Comparison of ENCODE assay signal across 21 cellular contexts in genomic region chr10:12834721-12835120, GRCh38.
DNase-seq lines count a peak whose midpoint lies in the region; ATAC-seq and TF ChIP-seq lines count a peak whose summit lies in the region.
"Had no signal": no experiment of that assay in that cellular context is flagged by ENCODE, and none has a peak within 500 bp of the region (broad histone marks: within the 10 kb centered on the region; RNA-seq: fewer than 3 reads in every experiment).

No MANE protein-coding gene starts in this region.

- no peak overlapping the region for H3K23ac ChIP-seq in IMR-90 (ENCODE audit: low read depth, low read length)
- no peak overlapping the region for H3K23ac ChIP-seq in neuronal stem cell (ENCODE audit: low read depth, low read length, poor library complexity)

- no peak overlapping the region for H2AFZ ChIP-seq in IMR-90 (replicated peaks; ENCODE audit: low read length, poor library complexity)
- peak overlapping the region; percentile 78 for H2AFZ ChIP-seq in neuronal stem cell (ENCODE audit: low read length)

- no peak for TF ChIP-seq CTCF in IMR-90 (conservative IDR thresholded peaks at IDR 0.05; ENCODE audit: low read depth, low read length)
- no peak for TF ChIP-seq CTCF in spleen (IDR thresholded peaks at IDR 0.05 in 8 of 11, conservative IDR thresholded peaks at IDR 0.05 in 3 of 11)
- TF ChIP-seq CTCF in gastrocnemius medialis (IDR thresholded peaks at IDR 0.05 in 4 of 5, conservative IDR thresholded peaks at IDR 0.05 in 1 of 5), result no peak

- POLR2A ChIA-PET in IMR-90 (lab: Charles Lee; ENCODE audit: unreplicated experiment), result no interaction called here

- H3K79me1 ChIP-seq in IMR-90 (ENCODE audit: low read depth in 1 of 2, low read length in 2 of 2) (no peaks in the 10 kb centered on the region), neuronal stem cell (ENCODE audit: low read depth, low read length) (no peaks in the 10 kb centered on the region)

- H2AK5ac ChIP-seq in IMR-90 (ENCODE audit: low read depth, low read length), result no peak overlapping the region
- H2AK5ac ChIP-seq in neuronal stem cell (ENCODE audit: low read depth, low read length), result no peak overlapping the region

- H3K4me1 ChIP-seq in IMR-90 (ENCODE audit: control insufficient read depth, insufficient read depth, low read length) (peaks cover 9% of the 10 kb centered on the region; the same call in 1 of the 2 replicates), neuronal stem cell (ENCODE audit: control insufficient read depth in 2 of 2, insufficient read depth in 1 of 2, low read depth in 1 of 2, low read length in 2 of 2) (peaks cover 3 to 4% of the 10 kb centered on the region in 2 donors), spleen (peaks cover 0 to 9% (median 1%) of the 10 kb centered on the region in 6 donors), gastrocnemius medialis (no peaks in the 10 kb centered on the region)

- BruUV-seq in IMR-90 (replicated peaks; lab: Mats Ljungman, UMichigan), result TSS peak; percentile 21

- H4K8ac ChIP-seq in IMR-90 (ENCODE audit: low read depth in 2 of 2, low read length in 2 of 2) (no peak overlapping the region), neuronal stem cell (ENCODE audit: low read depth, low read length) (no peak overlapping the region)

- no peaks in the 10 kb centered on the region for H3K9me1 ChIP-seq in IMR-90 (ENCODE audit: insufficient read depth, low read length)

- H2BK20ac ChIP-seq in IMR-90 (ENCODE audit: low read depth, low read length), result no peak overlapping the region

- H4K91ac ChIP-seq in IMR-90 (ENCODE audit: insufficient read depth, low read depth, low read length) (no peak overlapping the region), neuronal stem cell (ENCODE audit: low read depth, low read length, poor library complexity) (no peak overlapping the region)

- H4K20me1 ChIP-seq in IMR-90 (ENCODE audit: insufficient read depth, low read length), result no peaks in the 10 kb centered on the region
- H4K20me1 ChIP-seq: BLaER1 treated with 17β-estradiol and CSF1 and Interleukin-3, amounts not matched to agents 10 nM and 100 nM had no signal

- H3K4me2 ChIP-seq in IMR-90 (ENCODE audit: low read depth, low read length) (no peak overlapping the region), neuronal stem cell (ENCODE audit: insufficient read depth, low read length, poor library complexity, severe bottlenecking) (no peak overlapping the region)
- H3K4me2 ChIP-seq: A549; BLaER1 treated with 17β-estradiol and CSF1 and Interleukin-3, amounts not matched to agents 10 nM and 100 nM had no signal

- dilution Hi-C loops in IMR-90 (cut with HindIII; ENCODE audit: low sequenced_read_pairs, unreplicated experiment), result no loop called here

- DNase-seq in IMR-90, result no peak
- no peak for DNase-seq in neuronal stem cell (ENCODE audit: low spot score)
- peak; percentile 44 for DNase-seq in spleen
- DNase-seq in gastrocnemius medialis, result no peak
- DNase-seq: AML-193; Caco-2; Calu3; CD4-positive, alpha-beta T cell; CD8-positive, alpha-beta T cell; DMS53; DMS79; DND-41; EL; GDM1 had no signal

- no peak overlapping the region for H3K4ac ChIP-seq in IMR-90 (ENCODE audit: low read depth, low read length)
- H3K4ac ChIP-seq in neuronal stem cell (ENCODE audit: low read length), result no peak overlapping the region

- no peak for ATAC-seq in IMR-90 (ENCODE audit: low read depth)
- no peak for ATAC-seq in HG03159 (IDR thresholded peaks at IDR 0.05; ENCODE audit: unreplicated experiment)
- no peak for ATAC-seq in HG03432 (IDR thresholded peaks at IDR 0.05; ENCODE audit: unreplicated experiment)
- ATAC-seq in gastrocnemius medialis, result no peak
- ATAC-seq: A549; CD8-positive, alpha-beta T cell; GM12878 had no signal

- in situ Hi-C loops in IMR-90 (cut with MboI; ENCODE audit: low sequenced_read_pairs), result no loop called here
- in situ Hi-C loops in gastrocnemius medialis (cut with MboI; ENCODE audit: low sequenced_read_pairs in 4 of 4), result no loop called here

- H3K9me3 ChIP-seq in IMR-90 (ENCODE audit: control insufficient read depth, insufficient read depth, low read length) (no peaks in the 10 kb centered on the region), neuronal stem cell (replicated peaks in 1 of 2; ENCODE audit: control insufficient read depth in 2 of 2, insufficient read depth in 1 of 2, low read depth in 1 of 2, low read length in 2 of 2) (no peaks in the 10 kb centered on the region), spleen (no peaks in the 10 kb centered on the region), gastrocnemius medialis (no peaks in the 10 kb centered on the region)
- H3K9me3 ChIP-seq: A549; BLaER1 treated with 17β-estradiol and CSF1 and Interleukin-3, amounts not matched to agents 10 nM and 100 nM; Caco-2 had no signal

- H3K27me3 ChIP-seq in IMR-90 (ENCODE audit: control insufficient read depth, insufficient read depth, low read length) (peaks cover 6% of the 10 kb centered on the region; the same call in 1 of the 2 replicates), neuronal stem cell (ENCODE audit: control insufficient read depth in 3 of 3, insufficient read depth in 3 of 3, low read depth in 1 of 3, low read length in 3 of 3) (no peaks in the 10 kb centered on the region), spleen (replicated peaks in 1 of 7) (no peaks in the 10 kb centered on the region), gastrocnemius medialis (no peaks in the 10 kb centered on the region)
- H3K27me3 ChIP-seq: BLaER1 treated with 17β-estradiol and CSF1 and Interleukin-3, amounts not matched to agents 10 nM and 100 nM had no signal

- no peak overlapping the region for H3K27ac ChIP-seq in IMR-90 (ENCODE audit: insufficient read depth, low read length)
- no peak overlapping the region for H3K27ac ChIP-seq in neuronal stem cell (replicated peaks; ENCODE audit: low read length)
- H3K27ac ChIP-seq in spleen, result no peak overlapping the region
- no peak overlapping the region for H3K27ac ChIP-seq in gastrocnemius medialis
- H3K27ac ChIP-seq: 22Rv1; BLaER1 treated with 17β-estradiol and CSF1 and Interleukin-3, amounts not matched to agents 10 nM and 100 nM; C4-2B had no signal

- H2BK15ac ChIP-seq in IMR-90 (ENCODE audit: low read depth, low read length), result no peak overlapping the region
- no peak overlapping the region for H2BK15ac ChIP-seq in neuronal stem cell (ENCODE audit: low read length)

- H3K18ac ChIP-seq in IMR-90 (ENCODE audit: low read depth, low read length), result no peak overlapping the region
- no peak overlapping the region for H3K18ac ChIP-seq in neuronal stem cell (ENCODE audit: low read length)

- H3K9ac ChIP-seq in IMR-90 (ENCODE audit: low read depth, low read length) (no peak overlapping the region), neuronal stem cell (ENCODE audit: low read depth, low read length, poor library complexity) (no peak overlapping the region)
- H3K9ac ChIP-seq: BLaER1 treated with 17β-estradiol and CSF1 and Interleukin-3, amounts not matched to agents 10 nM and 100 nM had no signal

- 78% methylated on average over 8 of the region's 10 CpGs; no CpG with 5 or more reads in 1 of the 2 experiments for WGBS in IMR-90 (ENCODE audit: extremely low coverage in 2 of 2, insufficient read length in 1 of 2), 2 experiments
- WGBS in neuronal stem cell (ENCODE audit: extremely low coverage in 2 of 2, insufficient read length in 2 of 2, insufficient replicate concordance in 1 of 2), 2 donors, result no CpG with 5 or more reads among the region's 10 CpGs
- 81 to 86% (median 83%) methylated on average over 10 of the region's 10 CpGs for WGBS in spleen, 5 donors

- intact Hi-C loops in IMR-90 (cut with micrococcal nuclease) (no loop called here), spleen (cut with DNase I; ENCODE audit: low total_unique reads) (no loop called here), gastrocnemius medialis (cut with DNase I; ENCODE audit: low total_unique reads) (no loop called here)

- no peak overlapping the region for H2BK12ac ChIP-seq in neuronal stem cell (ENCODE audit: low read length)

- no peak overlapping the region for H4K5ac ChIP-seq in IMR-90 (ENCODE audit: low read depth, low read length)

- H3K14ac ChIP-seq in IMR-90 (replicated peaks; ENCODE audit: low read depth, low read length) (no peak overlapping the region), neuronal stem cell (ENCODE audit: low read length) (no peak overlapping the region)

- H2BK120ac ChIP-seq in IMR-90 (ENCODE audit: low read depth, low read length) (no peak overlapping the region), neuronal stem cell (ENCODE audit: low read depth, low read length) (no peak overlapping the region)

- CTCF ChIA-PET in IMR-90 (lab: Yijun Ruan, JAX), result no interaction called here

- no peaks in the 10 kb centered on the region for H3K36me3 ChIP-seq in IMR-90 (ENCODE audit: control insufficient read depth, insufficient read depth, low read length)
- H3K36me3 ChIP-seq in neuronal stem cell (replicated peaks in 1 of 2; ENCODE audit: control insufficient read depth in 2 of 2, insufficient read depth in 2 of 2, low read length in 2 of 2), result no peaks in the 10 kb centered on the region
- H3K36me3 ChIP-seq in spleen, result peaks cover 0 to 18% (median 3%) of the 10 kb centered on the region in 6 donors
- H3K36me3 ChIP-seq in gastrocnemius medialis, result no peaks in the 10 kb centered on the region

- H2AK9ac ChIP-seq in IMR-90 (replicated peaks; ENCODE audit: low read depth, low read length, poor library complexity), result no peak overlapping the region

- H3K4me3 ChIP-seq in IMR-90 (ENCODE audit: insufficient read depth, low read depth, low read length), result no peak overlapping the region
- H3K4me3 ChIP-seq in neuronal stem cell (ENCODE audit: low read length in 2 of 2), result no peak overlapping the region
- no peak overlapping the region for H3K4me3 ChIP-seq in spleen
- H3K4me3 ChIP-seq in gastrocnemius medialis, result no peak overlapping the region
- H3K4me3 ChIP-seq: A549; BLaER1 treated with 17β-estradiol and CSF1 and Interleukin-3, amounts not matched to agents 10 nM and 100 nM; GM12878 had no signal

- no peak overlapping the region for H3K56ac ChIP-seq in IMR-90 (ENCODE audit: extremely low read depth, insufficient read depth, low read length)

- no peak for TF ChIP-seq RAD21 in IMR-90 (IDR thresholded peaks at IDR 0.05; ENCODE audit: low read length)

- TF ChIP-seq POLR2A in IMR-90 (IDR thresholded peaks at IDR 0.05; ENCODE audit: low read depth, low read length) (no peak), spleen (IDR thresholded peaks at IDR 0.05) (no peak), gastrocnemius medialis (IDR thresholded peaks at IDR 0.05) (no peak)

- no peak overlapping the region for H2BK5ac ChIP-seq in IMR-90 (ENCODE audit: low read depth, low read length, poor library complexity, severe bottlenecking)
- no peak overlapping the region for H2BK5ac ChIP-seq in neuronal stem cell (ENCODE audit: low read length)

TF ChIP-seq in IMR-90, 13 proteins besides CTCF, POLR2A, EP300 and RAD21 (continues in another document):
- TF ChIP-seq CEBPB (IDR thresholded peaks at IDR 0.05; ENCODE audit: low read depth, low read length), result no peak
- no peak for TF ChIP-seq MAZ (IDR thresholded peaks at IDR 0.05; ENCODE audit: borderline replicate concordance, low read depth, low read length)
